2 cellular contexts compared by ENCODE assay signal in the genomic region with DNA sequence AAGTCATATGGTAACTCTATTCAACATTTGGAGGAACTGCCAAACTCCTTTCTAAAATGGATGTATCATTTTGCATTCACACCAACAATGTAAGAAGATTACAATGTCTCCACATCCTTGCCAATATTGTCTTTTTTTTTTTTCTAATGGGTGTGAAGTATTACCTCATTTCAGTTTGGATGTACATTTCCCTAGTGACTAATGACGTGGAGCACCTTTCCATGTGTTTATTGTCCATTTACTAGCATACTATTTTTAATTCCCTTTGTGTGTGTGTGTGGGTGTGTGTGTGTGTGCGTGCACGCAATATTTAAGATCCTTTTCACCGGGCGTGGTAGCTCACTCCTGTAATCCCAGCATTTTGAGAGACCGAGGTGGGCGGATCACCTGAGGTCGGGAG.
A peak's percentile ranks its signal among the peaks of the same experiment; 100 is the strongest.
TF ChIP-seq lines count a peak whose summit lies in the region.

No MANE protein-coding gene starts in this region.

TF ChIP-seq in IMR-90, 13 proteins besides CTCF, POLR2A, EP300 and RAD21:
- peak; percentile 67; the same call in 1 of the 2 replicates for TF ChIP-seq RFX5 (IDR thresholded peaks at IDR 0.05; ENCODE audit: low read depth, low read length)
- TF ChIP-seq ELK1 (IDR thresholded peaks at IDR 0.05; ENCODE audit: borderline replicate concordance, low read depth, low read length), result no peak

TF ChIP-seq in GM23338, 12 proteins besides CTCF, POLR2A, EP300 and RAD21:
- TF ChIP-seq, protein P1, sequence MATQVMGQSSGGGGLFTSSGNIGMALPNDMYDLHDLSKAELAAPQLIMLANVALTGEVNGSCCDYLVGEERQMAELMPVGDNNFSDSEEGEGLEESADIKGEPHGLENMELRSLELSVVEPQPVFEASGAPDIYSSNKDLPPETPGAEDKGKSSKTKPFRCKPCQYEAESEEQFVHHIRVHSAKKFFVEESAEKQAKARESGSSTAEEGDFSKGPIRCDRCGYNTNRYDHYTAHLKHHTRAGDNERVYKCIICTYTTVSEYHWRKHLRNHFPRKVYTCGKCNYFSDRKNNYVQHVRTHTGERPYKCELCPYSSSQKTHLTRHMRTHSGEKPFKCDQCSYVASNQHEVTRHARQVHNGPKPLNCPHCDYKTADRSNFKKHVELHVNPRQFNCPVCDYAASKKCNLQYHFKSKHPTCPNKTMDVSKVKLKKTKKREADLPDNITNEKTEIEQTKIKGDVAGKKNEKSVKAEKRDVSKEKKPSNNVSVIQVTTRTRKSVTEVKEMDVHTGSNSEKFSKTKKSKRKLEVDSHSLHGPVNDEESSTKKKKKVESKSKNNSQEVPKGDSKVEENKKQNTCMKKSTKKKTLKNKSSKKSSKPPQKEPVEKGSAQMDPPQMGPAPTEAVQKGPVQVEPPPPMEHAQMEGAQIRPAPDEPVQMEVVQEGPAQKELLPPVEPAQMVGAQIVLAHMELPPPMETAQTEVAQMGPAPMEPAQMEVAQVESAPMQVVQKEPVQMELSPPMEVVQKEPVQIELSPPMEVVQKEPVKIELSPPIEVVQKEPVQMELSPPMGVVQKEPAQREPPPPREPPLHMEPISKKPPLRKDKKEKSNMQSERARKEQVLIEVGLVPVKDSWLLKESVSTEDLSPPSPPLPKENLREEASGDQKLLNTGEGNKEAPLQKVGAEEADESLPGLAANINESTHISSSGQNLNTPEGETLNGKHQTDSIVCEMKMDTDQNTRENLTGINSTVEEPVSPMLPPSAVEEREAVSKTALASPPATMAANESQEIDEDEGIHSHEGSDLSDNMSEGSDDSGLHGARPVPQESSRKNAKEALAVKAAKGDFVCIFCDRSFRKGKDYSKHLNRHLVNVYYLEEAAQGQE (IDR thresholded peaks at IDR 0.05; ENCODE audit: unreplicated experiment), result no peak
- no peak for TF ChIP-seq ZNF114 (CRISPR knock-in tag; IDR thresholded peaks at IDR 0.05)
- no peak for TF ChIP-seq POLR2AphosphoS5 (IDR thresholded peaks at IDR 0.05; ENCODE audit: low read depth)
- TF ChIP-seq CREB1 (CRISPR knock-in tag; IDR thresholded peaks at IDR 0.05; ENCODE audit: low read depth), result no peak
- TF ChIP-seq EZH2phosphoT487 (IDR thresholded peaks at IDR 0.05; ENCODE audit: unreplicated experiment), result no peak
- TF ChIP-seq NANOG (IDR thresholded peaks at IDR 0.05; ENCODE audit: borderline replicate concordance), result no peak
- TF ChIP-seq ETS1 (IDR thresholded peaks at IDR 0.05), result no peak
- TF ChIP-seq ZNF331 (CRISPR knock-in tag; IDR thresholded peaks at IDR 0.05; ENCODE audit: low read depth), result no peak
- TF ChIP-seq EZH2 (IDR thresholded peaks at IDR 0.05; ENCODE audit: low read depth, unreplicated experiment), result no peak
- TF ChIP-seq ZNF462 (CRISPR knock-in tag; IDR thresholded peaks at IDR 0.05), result no peak
- no peak for TF ChIP-seq JUNB (IDR thresholded peaks at IDR 0.05; ENCODE audit: unreplicated experiment)
- TF ChIP-seq STAT1 (IDR thresholded peaks at IDR 0.05; ENCODE audit: unreplicated experiment), result no peak
